In genomic region chr16:48877946-48878345, GRCh38 we compare ENCODE assay signal across 23 cellular contexts.
"Had no signal": no experiment of that assay in that cellular context is flagged by ENCODE, and none has a peak within 500 bp of the region (broad histone marks: within the 10 kb centered on the region; RNA-seq: fewer than 3 reads in every experiment).

No MANE protein-coding gene starts in this region.

- H3K9me3 ChIP-seq: esophagus squamous epithelium, gastrocnemius medialis, heart right ventricle, left lung, lower lobe of right lung, mucosa of descending colon had no signal

- H3K36me3 ChIP-seq: esophagus squamous epithelium, gastrocnemius medialis, heart right ventricle, left lung, lower lobe of right lung had no signal

- H3K4me3 Mint-ChIP-seq: dendritic cell treated with granulocyte-macrophage colony-stimulating factor and Interleukin-4, amounts not matched to agents 40 ng/mL and 50 ng/mL, for 4 days; effector memory CD8-positive, alpha-beta T cell; endodermal cell; mesothelial cell of epicardium had no signal

- H3K4me3 ChIP-seq: esophagus squamous epithelium, gastrocnemius medialis, heart right ventricle, left lung, lower lobe of right lung, mucosa of descending colon had no signal

- H3K27me3 ChIP-seq: esophagus squamous epithelium, gastrocnemius medialis had no signal

- ATAC-seq: effector memory CD8-positive, alpha-beta T cell; esophagus mucosa; gastrocnemius medialis; heart right ventricle; left cardiac atrium; left lung; left ventricle myocardium superior; lower lobe of right lung; mucosa of descending colon had no signal

- H3K4me1 ChIP-seq: esophagus squamous epithelium, gastrocnemius medialis, heart right ventricle, left lung, lower lobe of right lung had no signal

- H3K36me3 Mint-ChIP-seq: mesothelial cell of epicardium had no signal

- H3K27ac Mint-ChIP-seq: dendritic cell treated with granulocyte-macrophage colony-stimulating factor and Interleukin-4, amounts not matched to agents 40 ng/mL and 50 ng/mL, for 4 days; effector memory CD8-positive, alpha-beta T cell; endodermal cell; mesothelial cell of epicardium had no signal

- H3K27ac ChIP-seq: epithelial cell of prostate, esophagus squamous epithelium, gastrocnemius medialis, heart right ventricle, left lung, lower lobe of right lung had no signal

- DNase-seq: cortex of kidney; effector CD8-positive, alpha-beta T cell; effector memory CD8-positive, alpha-beta T cell; endodermal cell; erythroblast; esophagus squamous epithelium; foreskin fibroblast; foreskin melanocyte; gastrocnemius medialis; glutamatergic neuron; head of caudate nucleus; heart right ventricle; hippocampal formation; left cardiac atrium; left lung; left ventricle myocardium superior; lower lobe of right lung; mesenchymal stem cell; mucosa of descending colon had no signal

- H3K9me3 Mint-ChIP-seq: dendritic cell treated with granulocyte-macrophage colony-stimulating factor and Interleukin-4, amounts not matched to agents 40 ng/mL and 50 ng/mL, for 4 days; endodermal cell; mesothelial cell of epicardium had no signal

- H3K4me1 Mint-ChIP-seq: endodermal cell, mesothelial cell of epicardium had no signal
